1 cellular context compared by ENCODE assay signal in the genomic region with DNA sequence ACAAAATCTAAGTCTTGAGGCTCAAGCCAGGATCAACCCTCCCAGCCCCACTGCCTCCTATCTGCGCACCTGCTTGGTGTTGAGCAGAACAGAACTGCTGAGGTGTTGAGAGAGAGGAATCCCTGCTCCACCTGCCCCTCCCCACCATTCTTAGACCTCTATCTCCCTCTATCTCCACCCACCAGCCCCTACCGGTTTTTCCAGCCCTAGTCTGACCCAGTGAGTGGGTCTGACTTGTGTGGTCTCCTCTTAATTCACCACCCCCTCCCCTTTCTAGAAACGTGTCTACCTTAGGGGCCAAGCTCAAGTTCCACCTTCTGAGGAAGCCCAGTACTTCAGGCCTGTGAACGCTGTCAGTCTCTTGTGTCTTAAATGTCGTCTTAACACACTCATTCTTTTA.
A peak's percentile ranks its signal among the peaks of the same experiment; 100 is the strongest.
TF ChIP-seq lines count a peak whose summit lies in the region.

No MANE protein-coding gene starts in this region.

TF ChIP-seq in GM23338, 12 proteins besides CTCF, POLR2A, EP300 and RAD21:
- TF ChIP-seq, protein P1, sequence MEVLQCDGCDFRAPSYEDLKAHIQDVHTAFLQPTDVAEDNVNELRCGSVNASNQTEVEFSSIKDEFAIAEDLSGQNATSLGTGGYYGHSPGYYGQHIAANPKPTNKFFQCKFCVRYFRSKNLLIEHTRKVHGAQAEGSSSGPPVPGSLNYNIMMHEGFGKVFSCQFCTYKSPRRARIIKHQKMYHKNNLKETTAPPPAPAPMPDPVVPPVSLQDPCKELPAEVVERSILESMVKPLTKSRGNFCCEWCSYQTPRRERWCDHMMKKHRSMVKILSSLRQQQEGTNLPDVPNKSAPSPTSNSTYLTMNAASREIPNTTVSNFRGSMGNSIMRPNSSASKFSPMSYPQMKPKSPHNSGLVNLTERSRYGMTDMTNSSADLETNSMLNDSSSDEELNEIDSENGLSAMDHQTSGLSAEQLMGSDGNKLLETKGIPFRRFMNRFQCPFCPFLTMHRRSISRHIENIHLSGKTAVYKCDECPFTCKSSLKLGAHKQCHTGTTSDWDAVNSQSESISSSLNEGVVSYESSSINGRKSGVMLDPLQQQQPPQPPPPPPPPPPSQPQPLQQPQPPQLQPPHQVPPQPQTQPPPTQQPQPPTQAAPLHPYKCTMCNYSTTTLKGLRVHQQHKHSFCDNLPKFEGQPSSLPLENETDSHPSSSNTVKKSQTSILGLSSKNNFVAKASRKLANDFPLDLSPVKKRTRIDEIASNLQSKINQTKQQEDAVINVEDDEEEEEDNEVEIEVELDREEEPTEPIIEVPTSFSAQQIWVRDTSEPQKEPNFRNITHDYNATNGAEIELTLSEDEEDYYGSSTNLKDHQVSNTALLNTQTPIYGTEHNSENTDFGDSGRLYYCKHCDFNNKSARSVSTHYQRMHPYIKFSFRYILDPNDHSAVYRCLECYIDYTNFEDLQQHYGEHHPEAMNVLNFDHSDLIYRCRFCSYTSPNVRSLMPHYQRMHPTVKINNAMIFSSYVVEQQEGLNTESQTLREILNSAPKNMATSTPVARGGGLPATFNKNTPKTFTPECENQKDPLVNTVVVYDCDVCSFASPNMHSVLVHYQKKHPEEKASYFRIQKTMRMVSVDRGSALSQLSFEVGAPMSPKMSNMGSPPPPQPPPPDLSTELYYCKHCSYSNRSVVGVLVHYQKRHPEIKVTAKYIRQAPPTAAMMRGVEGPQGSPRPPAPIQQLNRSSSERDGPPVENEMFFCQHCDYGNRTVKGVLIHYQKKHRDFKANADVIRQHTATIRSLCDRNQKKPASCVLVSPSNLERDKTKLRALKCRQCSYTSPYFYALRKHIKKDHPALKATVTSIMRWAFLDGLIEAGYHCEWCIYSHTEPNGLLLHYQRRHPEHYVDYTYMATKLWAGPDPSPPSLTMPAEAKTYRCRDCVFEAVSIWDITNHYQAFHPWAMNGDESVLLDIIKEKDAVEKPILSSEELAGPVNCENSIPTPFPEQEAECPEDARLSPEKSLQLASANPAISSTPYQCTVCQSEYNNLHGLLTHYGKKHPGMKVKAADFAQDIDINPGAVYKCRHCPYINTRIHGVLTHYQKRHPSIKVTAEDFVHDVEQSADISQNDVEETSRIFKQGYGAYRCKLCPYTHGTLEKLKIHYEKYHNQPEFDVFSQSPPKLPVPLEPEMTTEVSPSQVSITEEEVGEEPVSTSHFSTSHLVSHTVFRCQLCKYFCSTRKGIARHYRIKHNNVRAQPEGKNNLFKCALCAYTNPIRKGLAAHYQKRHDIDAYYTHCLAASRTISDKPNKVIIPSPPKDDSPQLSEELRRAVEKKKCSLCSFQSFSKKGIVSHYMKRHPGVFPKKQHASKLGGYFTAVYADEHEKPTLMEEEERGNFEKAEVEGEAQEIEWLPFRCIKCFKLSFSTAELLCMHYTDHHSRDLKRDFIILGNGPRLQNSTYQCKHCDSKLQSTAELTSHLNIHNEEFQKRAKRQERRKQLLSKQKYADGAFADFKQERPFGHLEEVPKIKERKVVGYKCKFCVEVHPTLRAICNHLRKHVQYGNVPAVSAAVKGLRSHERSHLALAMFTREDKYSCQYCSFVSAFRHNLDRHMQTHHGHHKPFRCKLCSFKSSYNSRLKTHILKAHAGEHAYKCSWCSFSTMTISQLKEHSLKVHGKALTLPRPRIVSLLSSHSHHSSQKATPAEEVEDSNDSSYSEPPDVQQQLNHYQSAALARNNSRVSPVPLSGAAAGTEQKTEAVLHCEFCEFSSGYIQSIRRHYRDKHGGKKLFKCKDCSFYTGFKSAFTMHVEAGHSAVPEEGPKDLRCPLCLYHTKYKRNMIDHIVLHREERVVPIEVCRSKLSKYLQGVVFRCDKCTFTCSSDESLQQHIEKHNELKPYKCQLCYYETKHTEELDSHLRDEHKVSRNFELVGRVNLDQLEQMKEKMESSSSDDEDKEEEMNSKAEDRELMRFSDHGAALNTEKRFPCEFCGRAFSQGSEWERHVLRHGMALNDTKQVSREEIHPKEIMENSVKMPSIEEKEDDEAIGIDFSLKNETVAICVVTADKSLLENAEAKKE (CRISPR knock-in tag; IDR thresholded peaks at IDR 0.05), result peak; percentile 56; the same call in 1 of the 2 replicates
- no peak for TF ChIP-seq ZNF114 (CRISPR knock-in tag; IDR thresholded peaks at IDR 0.05)
